16 cellular contexts compared by ENCODE assay signal in the genomic region with DNA sequence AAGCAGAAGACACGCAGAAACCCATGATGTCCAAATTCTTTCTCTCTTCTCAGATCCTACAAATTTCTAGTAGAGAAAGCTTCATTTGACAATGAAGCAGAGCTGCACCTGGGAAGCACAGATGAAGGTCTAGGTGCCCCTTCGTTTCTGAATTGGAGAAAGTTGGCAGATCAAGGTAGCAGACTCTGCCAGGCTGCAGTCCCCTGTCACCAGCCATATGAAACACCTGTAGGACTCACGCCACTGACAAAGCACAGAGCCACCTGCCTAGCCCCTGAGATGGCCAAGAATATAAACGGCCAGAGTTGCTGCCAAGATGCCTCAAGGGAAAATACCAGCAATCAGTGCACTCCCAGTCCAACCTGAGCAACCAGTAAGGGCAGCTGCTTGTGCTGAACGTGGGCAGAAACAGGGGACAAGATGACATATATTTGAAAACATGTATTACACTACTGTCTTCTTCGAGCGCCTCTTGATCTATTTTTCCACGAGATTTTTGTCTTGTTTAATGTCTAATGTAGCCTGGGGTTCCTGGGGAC. TPM values are rescaled to one million over a fixed set of nuclear protein-coding genes. Genes with fewer than 3 reads are reported as not detected.
A peak's percentile ranks its signal among the peaks of the same experiment; 100 is the strongest.
DNase-seq lines count a peak whose midpoint lies in the region; ATAC-seq and TF ChIP-seq lines count a peak whose summit lies in the region.
"Had no signal": no experiment of that assay in that cellular context is flagged by ENCODE, and none has a peak within 500 bp of the region (broad histone marks: within the 10 kb centered on the region; RNA-seq: fewer than 3 reads in every experiment).

No MANE protein-coding gene starts in this region.

- H3K4me2 ChIP-seq in PC-9 (peak overlapping the region; percentile 64), smooth muscle cell (no peak overlapping the region)

- H3K36me3 Mint-ChIP-seq in Calu3 (ENCODE audit: insufficient read depth, unreplicated experiment): peaks cover 18% of the 10 kb centered on the region

- H2AFZ ChIP-seq in PC-9: no peak overlapping the region
- no peak overlapping the region for H2AFZ ChIP-seq in smooth muscle cell (ENCODE audit: low read depth)

- no peak overlapping the region for H3K27ac Mint-ChIP-seq in Calu3 (ENCODE audit: unreplicated experiment)

- no peaks in the 10 kb centered on the region for H3K9me2 ChIP-seq in PC-9 (ENCODE audit: insufficient read depth)

- no peak for ATAC-seq in heart left ventricle
- ATAC-seq: HepG2 had no signal

- H3K36me3 ChIP-seq in PC-9 (ENCODE audit: low read depth): no peaks in the 10 kb centered on the region; the same call in 1 of the 2 replicates
- H3K36me3 ChIP-seq in smooth muscle cell (ENCODE audit: low read depth): no peaks in the 10 kb centered on the region
- H3K36me3 ChIP-seq in SJCRH30: no peaks in the 10 kb centered on the region
- H3K36me3 ChIP-seq in heart left ventricle: no peaks in the 10 kb centered on the region
- H3K36me3 ChIP-seq: SJSA1 had no signal

- no peaks in the 10 kb centered on the region for H3K27me3 Mint-ChIP-seq in Calu3 (ENCODE audit: unreplicated experiment)

- peaks cover 36% of the 10 kb centered on the region for H3K79me2 ChIP-seq in PC-9 (ENCODE audit: low read depth)
- H3K79me2 ChIP-seq in smooth muscle cell (ENCODE audit: low read depth): no peaks in the 10 kb centered on the region

- H3K9me3 ChIP-seq in PC-9 (ENCODE audit: insufficient read depth, low read depth) (no peaks in the 10 kb centered on the region), smooth muscle cell (replicated peaks; ENCODE audit: low read depth) (no peaks in the 10 kb centered on the region), SJCRH30 (replicated peaks) (no peaks in the 10 kb centered on the region), heart left ventricle (no peaks in the 10 kb centered on the region)
- H3K9me3 ChIP-seq: SJSA1 had no signal

- H3K4me1 ChIP-seq in PC-9 (replicated peaks; ENCODE audit: insufficient read depth) (peaks cover 53% of the 10 kb centered on the region), smooth muscle cell (ENCODE audit: low read depth) (peaks cover 7% of the 10 kb centered on the region), SJCRH30 (no peaks in the 10 kb centered on the region), heart left ventricle (peaks cover 0 to 24% (median 14%) of the 10 kb centered on the region in 12 donors)

- POLR2A ChIA-PET in PC-9 (lab: Charles Lee; ENCODE audit: unreplicated experiment): interaction anchor here (0.6 to 0.8 kb wide), 2 partner anchors 348 to 904 kb away, joined by 3 to 6 read pairs; no protein-coding TSS in a partner anchor

- WGBS in smooth muscle cell (ENCODE audit: low lambda C conversion rate): 59% methylated on average over 8 of the region's 8 CpGs
- WGBS in heart left ventricle, 4 donors: 64 to 76% (median 70%) methylated on average over 8 of the region's 8 CpGs

- DNase-seq in Calu3: peak; percentile 33
- DNase-seq in PC-9: peak; percentile 68 to 86
- DNase-seq in epithelial cell of esophagus (ENCODE audit: low read depth): peak; percentile 80
- DNase-seq in smooth muscle cell (lab: John Stamatoyannopoulos, UW; ENCODE audit: unreplicated experiment): no peak
- no peak for DNase-seq in iPS-NIHi11 (ENCODE audit: low spot score)
- no peak for DNase-seq in SJCRH30
- DNase-seq in heart left ventricle: no peak
- DNase-seq: ACHN, C1 segment of cervical spinal cord, DND-41, KBM-7, NCI-H1417 treated with DMSO at 0.1 percent for 48 hours, NCI-H1930, NCI-H526 treated with DMSO at 0.1 percent for 48 hours had no signal

- CTCF ChIA-PET in Calu3 (lab: Charles Lee): interaction anchor here (8.3 kb wide), 1 partner anchor 18 kb away, joined by 83 read pairs; no protein-coding TSS in a partner anchor
- CTCF ChIA-PET in PC-9 (lab: Charles Lee): interaction anchor here (1.5 kb wide), 1 partner anchor 18 kb away, joined by 4 read pairs; no protein-coding TSS in a partner anchor

- intact Hi-C loops in Calu3 (cut with micrococcal nuclease; ENCODE audit: unreplicated experiment) (no loop called here), PC-9 (cut with micrococcal nuclease; ENCODE audit: unreplicated experiment) (loop anchor here (1.0 to 2.0 kb wide), 2 partner anchors 18 to 58 kb away; no protein-coding TSS in a partner anchor), heart left ventricle (cut with DNase I) (no loop called here)

- H3K27ac ChIP-seq in PC-9 (peak overlapping the region; percentile 40), smooth muscle cell (ENCODE audit: low read depth) (peak overlapping the region; percentile 70), SJCRH30 (no peak overlapping the region), heart left ventricle (no peak overlapping the region)
- H3K27ac ChIP-seq: SJSA1 had no signal

- H3K27me3 ChIP-seq in PC-9 (ENCODE audit: insufficient read depth, low read depth): no peaks in the 10 kb centered on the region
- H3K27me3 ChIP-seq in smooth muscle cell (ENCODE audit: low read depth): peaks cover 92% of the 10 kb centered on the region
- peaks cover 33% of the 10 kb centered on the region for H3K27me3 ChIP-seq in SJCRH30
- H3K27me3 ChIP-seq in heart left ventricle: peaks cover 3 to 36% (median 17%) of the 10 kb centered on the region in 9 donors

- H3K9me3 Mint-ChIP-seq in Calu3 (ENCODE audit: low read depth, unreplicated experiment): no peaks in the 10 kb centered on the region

- peaks cover 26% of the 10 kb centered on the region; the same call in 1 of the 2 replicates for H3F3A ChIP-seq in PC-9 (ENCODE audit: insufficient read depth, low read depth)
- no peaks in the 10 kb centered on the region for H3F3A ChIP-seq in smooth muscle cell (ENCODE audit: low read depth)

- H3K4me3 ChIP-seq in PC-9: peak overlapping the region; percentile 32; the same call in 1 of the 2 replicates
- no peak overlapping the region for H3K4me3 ChIP-seq in epithelial cell of esophagus (ENCODE audit: low read length)
- no peak overlapping the region for H3K4me3 ChIP-seq in smooth muscle cell
- no peak overlapping the region for H3K4me3 ChIP-seq in SJCRH30
- H3K4me3 ChIP-seq in heart left ventricle: no peak overlapping the region
- H3K4me3 ChIP-seq: SJSA1 had no signal

- BruUV-seq in Calu3 (replicated peaks; lab: Mats Ljungman, UMichigan): no TSS peak
- no TSS peak for BruUV-seq in PC-9 (replicated peaks; lab: Mats Ljungman, UMichigan)

- H3K9ac ChIP-seq in smooth muscle cell (ENCODE audit: low read depth): peak overlapping the region; percentile 13

- H4K20me1 ChIP-seq in PC-9 (ENCODE audit: insufficient read depth): no peaks in the 10 kb centered on the region
- H4K20me1 ChIP-seq in smooth muscle cell (ENCODE audit: low read depth): no peaks in the 10 kb centered on the region

- no peak for TF ChIP-seq POLR2A in heart left ventricle (IDR thresholded peaks at IDR 0.05)

- no peak overlapping the region for H3K4me3 Mint-ChIP-seq in Calu3 (ENCODE audit: low read depth, unreplicated experiment)

- TF ChIP-seq CTCF in Calu3 (IDR thresholded peaks at IDR 0.05; ENCODE audit: unreplicated experiment) (no peak), PC-9 (conservative IDR thresholded peaks at IDR 0.05) (no peak), epithelial cell of esophagus (IDR thresholded peaks at IDR 0.05; ENCODE audit: insufficient read depth, low read depth, low read length, missing control alignments) (no peak), smooth muscle cell (IDR thresholded peaks at IDR 0.05; ENCODE audit: borderline replicate concordance, insufficient read depth, poor library complexity, severe bottlenecking) (no peak), heart left ventricle (IDR thresholded peaks at IDR 0.05) (no peak)

- no peaks in the 10 kb centered on the region for H3K4me1 Mint-ChIP-seq in Calu3 (ENCODE audit: low read depth, unreplicated experiment)

RNA-seq across cellular contexts. Expression of a gene that starts 20.6 kb away (rescaled TPM):
- total RNA-seq in Calu3 (2022): 94.9 and 101 TPM in 2 replicates
- 52.0 and 53.1 TPM in 2 replicates for total RNA-seq in PC-9 (2021)
- 0.45 and 0.67 TPM in 2 replicates for total RNA-seq in smooth muscle cell
- 0.85 and 2.5 TPM in 2 replicates for polyA plus RNA-seq in smooth muscle cell
- total RNA-seq in SJCRH30 (2014; rRNA removed; shearing (Covaris generic)): 1.2 and 1.5 TPM in 2 replicates
- total RNA-seq in heart left ventricle: 10 to 100 TPM in 7 of 9 donors, 1 to 10 TPM in 2; 9.1 to 33.2 (median 20.1) TPM
- polyA plus RNA-seq in heart left ventricle: 10 to 100 TPM in 1 of 2 donors, 1 to 10 TPM in 1; 5.2 to 12.8 TPM

RNA-seq across cellular contexts. Expression of a gene that starts 31.3 kb away (rescaled TPM):
- total RNA-seq in Calu3 (2022) (65.2 and 68.8 TPM in 2 replicates), PC-9 (2021) (37.3 and 40.9 TPM in 2 replicates), smooth muscle cell (68.1 and 74.8 TPM in 2 replicates), heart left ventricle (10 to 100 TPM; 15.8 to 29.8 (median 25.9) TPM)
- polyA plus RNA-seq in smooth muscle cell (24.1 and 25.0 TPM in 2 replicates), heart left ventricle (10 to 100 TPM in 1 of 2 donors, 1 to 10 TPM in 1; 8.1 to 27.9 TPM)
- total RNA-seq in SJCRH30 (2014; rRNA removed; shearing (Covaris generic)): 67.6 and 71.4 TPM in 2 replicates

Comparison
In these comparisons a context has a peak if more than half of its experiments do, and no peak if none do; other contexts are left out.
1. DNase-seq: peak in Calu3 (single experiment), PC-9 (2 of 2) and epithelial cell of esophagus (single experiment); none in smooth muscle cell (single experiment), iPS-NIHi11 (single experiment), SJCRH30 (0 of 2) and heart left ventricle (0 of 5).
2. H3K27ac ChIP-seq: peak in PC-9 (single experiment) and smooth muscle cell (single experiment); none in SJCRH30 (single experiment) and heart left ventricle (0 of 12).